1 cellular context compared by ENCODE assay signal in genomic region chr1:51976831-51977602, GRCh38.
TF ChIP-seq lines count a peak whose summit lies in the region.

No MANE protein-coding gene starts in this region.

TF ChIP-seq in HepG2, 621 proteins besides CTCF, POLR2A, EP300 and RAD21 (continued from another document and continues in another):
- TF ChIP-seq, protein P1, sequence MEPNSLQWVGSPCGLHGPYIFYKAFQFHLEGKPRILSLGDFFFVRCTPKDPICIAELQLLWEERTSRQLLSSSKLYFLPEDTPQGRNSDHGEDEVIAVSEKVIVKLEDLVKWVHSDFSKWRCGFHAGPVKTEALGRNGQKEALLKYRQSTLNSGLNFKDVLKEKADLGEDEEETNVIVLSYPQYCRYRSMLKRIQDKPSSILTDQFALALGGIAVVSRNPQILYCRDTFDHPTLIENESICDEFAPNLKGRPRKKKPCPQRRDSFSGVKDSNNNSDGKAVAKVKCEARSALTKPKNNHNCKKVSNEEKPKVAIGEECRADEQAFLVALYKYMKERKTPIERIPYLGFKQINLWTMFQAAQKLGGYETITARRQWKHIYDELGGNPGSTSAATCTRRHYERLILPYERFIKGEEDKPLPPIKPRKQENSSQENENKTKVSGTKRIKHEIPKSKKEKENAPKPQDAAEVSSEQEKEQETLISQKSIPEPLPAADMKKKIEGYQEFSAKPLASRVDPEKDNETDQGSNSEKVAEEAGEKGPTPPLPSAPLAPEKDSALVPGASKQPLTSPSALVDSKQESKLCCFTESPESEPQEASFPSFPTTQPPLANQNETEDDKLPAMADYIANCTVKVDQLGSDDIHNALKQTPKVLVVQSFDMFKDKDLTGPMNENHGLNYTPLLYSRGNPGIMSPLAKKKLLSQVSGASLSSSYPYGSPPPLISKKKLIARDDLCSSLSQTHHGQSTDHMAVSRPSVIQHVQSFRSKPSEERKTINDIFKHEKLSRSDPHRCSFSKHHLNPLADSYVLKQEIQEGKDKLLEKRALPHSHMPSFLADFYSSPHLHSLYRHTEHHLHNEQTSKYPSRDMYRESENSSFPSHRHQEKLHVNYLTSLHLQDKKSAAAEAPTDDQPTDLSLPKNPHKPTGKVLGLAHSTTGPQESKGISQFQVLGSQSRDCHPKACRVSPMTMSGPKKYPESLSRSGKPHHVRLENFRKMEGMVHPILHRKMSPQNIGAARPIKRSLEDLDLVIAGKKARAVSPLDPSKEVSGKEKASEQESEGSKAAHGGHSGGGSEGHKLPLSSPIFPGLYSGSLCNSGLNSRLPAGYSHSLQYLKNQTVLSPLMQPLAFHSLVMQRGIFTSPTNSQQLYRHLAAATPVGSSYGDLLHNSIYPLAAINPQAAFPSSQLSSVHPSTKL (CRISPR knock-in tag; IDR thresholded peaks at IDR 0.05) = peak; percentile 91
- TF ChIP-seq ZMYM4 (CRISPR knock-in tag; IDR thresholded peaks at IDR 0.05) = peak; percentile 25; the same call in 1 of the 2 replicates
- TF ChIP-seq PTBP1 (IDR thresholded peaks at IDR 0.05; ENCODE audit: low read depth, low read length, poor library complexity, severe bottlenecking) = no peak
- no peak for TF ChIP-seq ZSCAN29 (CRISPR knock-in tag; conservative IDR thresholded peaks at IDR 0.05)
- TF ChIP-seq, protein P2, sequence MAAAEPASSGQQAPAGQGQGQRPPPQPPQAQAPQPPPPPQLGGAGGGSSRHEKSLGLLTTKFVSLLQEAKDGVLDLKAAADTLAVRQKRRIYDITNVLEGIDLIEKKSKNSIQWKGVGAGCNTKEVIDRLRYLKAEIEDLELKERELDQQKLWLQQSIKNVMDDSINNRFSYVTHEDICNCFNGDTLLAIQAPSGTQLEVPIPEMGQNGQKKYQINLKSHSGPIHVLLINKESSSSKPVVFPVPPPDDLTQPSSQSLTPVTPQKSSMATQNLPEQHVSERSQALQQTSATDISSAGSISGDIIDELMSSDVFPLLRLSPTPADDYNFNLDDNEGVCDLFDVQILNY (CRISPR knock-in tag; conservative IDR thresholded peaks at IDR 0.05) = no peak
- TF ChIP-seq STAT5B (CRISPR knock-in tag; IDR thresholded peaks at IDR 0.05) = no peak
- TF ChIP-seq ZNF839 (CRISPR knock-in tag; IDR thresholded peaks at IDR 0.05; ENCODE audit: borderline replicate concordance) = no peak
- no peak for TF ChIP-seq ZNF605 (CRISPR knock-in tag; IDR thresholded peaks at IDR 0.05)
- TF ChIP-seq CCAR2 (optimal IDR thresholded peaks at IDR 0.05; ENCODE audit: low read depth, low read length) = no peak
- TF ChIP-seq HNRNPL (IDR thresholded peaks at IDR 0.05; ENCODE audit: low read depth, low read length) = no peak
- TF ChIP-seq ELF4 (CRISPR knock-in tag; IDR thresholded peaks at IDR 0.05; ENCODE audit: borderline replicate concordance) = no peak
- peak; percentile 47; the same call in 1 of the 2 replicates for TF ChIP-seq ELF3 (CRISPR knock-in tag; IDR thresholded peaks at IDR 0.05)
- TF ChIP-seq, protein P3, sequence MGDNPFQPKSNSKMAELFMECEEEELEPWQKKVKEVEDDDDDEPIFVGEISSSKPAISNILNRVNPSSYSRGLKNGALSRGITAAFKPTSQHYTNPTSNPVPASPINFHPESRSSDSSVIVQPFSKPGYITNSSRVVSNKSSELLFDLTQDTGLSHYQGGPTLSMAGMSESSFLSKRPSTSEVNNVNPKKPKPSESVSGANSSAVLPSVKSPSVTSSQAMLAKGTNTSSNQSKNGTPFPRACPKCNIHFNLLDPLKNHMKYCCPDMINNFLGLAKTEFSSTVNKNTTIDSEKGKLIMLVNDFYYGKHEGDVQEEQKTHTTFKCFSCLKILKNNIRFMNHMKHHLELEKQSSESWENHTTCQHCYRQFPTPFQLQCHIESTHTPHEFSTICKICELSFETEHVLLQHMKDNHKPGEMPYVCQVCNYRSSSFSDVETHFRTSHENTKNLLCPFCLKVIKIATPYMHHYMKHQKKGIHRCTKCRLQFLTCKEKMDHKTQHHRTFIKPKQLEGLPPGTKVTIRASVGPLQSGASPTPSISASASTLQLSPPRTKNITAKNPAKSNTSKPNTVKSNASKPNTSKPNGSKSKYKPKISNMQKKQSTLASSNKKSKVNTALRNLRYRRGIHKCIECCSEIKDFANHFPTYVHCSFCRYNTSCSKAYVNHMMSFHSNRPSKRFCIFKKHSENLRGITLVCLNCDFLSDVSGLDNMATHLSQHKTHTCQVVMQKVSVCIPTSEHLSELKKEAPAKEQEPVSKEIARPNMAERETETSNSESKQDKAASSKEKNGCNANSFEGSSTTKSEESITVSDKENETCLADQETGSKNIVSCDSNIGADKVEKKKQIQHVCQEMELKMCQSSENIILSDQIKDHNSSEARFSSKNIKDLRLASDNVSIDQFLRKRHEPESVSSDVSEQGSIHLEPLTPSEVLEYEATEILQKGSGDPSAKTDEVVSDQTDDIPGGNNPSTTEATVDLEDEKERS (CRISPR knock-in tag; IDR thresholded peaks at IDR 0.05) = no peak
- peak; percentile 25; the same call in 1 of the 2 replicates for TF ChIP-seq POGZ (CRISPR knock-in tag; IDR thresholded peaks at IDR 0.05)
- TF ChIP-seq E2F1 (CRISPR knock-in tag; IDR thresholded peaks at IDR 0.05) = no peak
- TF ChIP-seq REL (CRISPR knock-in tag; conservative IDR thresholded peaks at IDR 0.05) = no peak
- TF ChIP-seq ZNF292 (CRISPR knock-in tag; IDR thresholded peaks at IDR 0.05; ENCODE audit: borderline replicate concordance, low read depth) = no peak
- TF ChIP-seq, protein P4, sequence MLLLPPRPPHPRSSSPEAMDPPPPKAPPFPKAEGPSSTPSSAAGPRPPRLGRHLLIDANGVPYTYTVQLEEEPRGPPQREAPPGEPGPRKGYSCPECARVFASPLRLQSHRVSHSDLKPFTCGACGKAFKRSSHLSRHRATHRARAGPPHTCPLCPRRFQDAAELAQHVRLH (CRISPR knock-in tag; IDR thresholded peaks at IDR 0.05; ENCODE audit: borderline replicate concordance, low read depth) = no peak
- TF ChIP-seq GATA4 (IDR thresholded peaks at IDR 0.05; ENCODE audit: borderline replicate concordance, low read depth) = peak; percentile 84; the same call in 1 of the 2 replicates
- TF ChIP-seq, protein P5, sequence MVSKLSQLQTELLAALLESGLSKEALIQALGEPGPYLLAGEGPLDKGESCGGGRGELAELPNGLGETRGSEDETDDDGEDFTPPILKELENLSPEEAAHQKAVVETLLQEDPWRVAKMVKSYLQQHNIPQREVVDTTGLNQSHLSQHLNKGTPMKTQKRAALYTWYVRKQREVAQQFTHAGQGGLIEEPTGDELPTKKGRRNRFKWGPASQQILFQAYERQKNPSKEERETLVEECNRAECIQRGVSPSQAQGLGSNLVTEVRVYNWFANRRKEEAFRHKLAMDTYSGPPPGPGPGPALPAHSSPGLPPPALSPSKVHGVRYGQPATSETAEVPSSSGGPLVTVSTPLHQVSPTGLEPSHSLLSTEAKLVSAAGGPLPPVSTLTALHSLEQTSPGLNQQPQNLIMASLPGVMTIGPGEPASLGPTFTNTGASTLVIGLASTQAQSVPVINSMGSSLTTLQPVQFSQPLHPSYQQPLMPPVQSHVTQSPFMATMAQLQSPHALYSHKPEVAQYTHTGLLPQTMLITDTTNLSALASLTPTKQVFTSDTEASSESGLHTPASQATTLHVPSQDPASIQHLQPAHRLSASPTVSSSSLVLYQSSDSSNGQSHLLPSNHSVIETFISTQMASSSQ (IDR thresholded peaks at IDR 0.05; ENCODE audit: low read depth) = 0 out of 2 replicates have a peak, but pooled peaks have one; percentile 30
- TF ChIP-seq, protein P5 (CRISPR knock-in tag; IDR thresholded peaks at IDR 0.05; ENCODE audit: borderline replicate concordance) = no peak
- no peak for TF ChIP-seq SETDB1 (CRISPR knock-in tag; IDR thresholded peaks at IDR 0.05; ENCODE audit: borderline replicate concordance)
- TF ChIP-seq FOSL2 (CRISPR knock-in tag; IDR thresholded peaks at IDR 0.05) = peak; percentile 97
- no peak for TF ChIP-seq ZNF577 (CRISPR knock-in tag; IDR thresholded peaks at IDR 0.05; ENCODE audit: borderline replicate concordance, low read depth)
- TF ChIP-seq REST (IDR thresholded peaks at IDR 0.05; ENCODE audit: borderline replicate concordance in 1 of 2, low read depth in 1 of 2, low read length in 2 of 2) = no peak
- TF ChIP-seq XRCC5 (optimal IDR thresholded peaks at IDR 0.05; ENCODE audit: low read length) = peak; percentile 44
- peak; percentile 75 for TF ChIP-seq PAXIP1 (CRISPR knock-in tag; conservative IDR thresholded peaks at IDR 0.05)
- peak; percentile 55; the same call in 1 of the 2 replicates for TF ChIP-seq TCF7 (IDR thresholded peaks at IDR 0.05; ENCODE audit: low read depth)
- TF ChIP-seq, protein P6, sequence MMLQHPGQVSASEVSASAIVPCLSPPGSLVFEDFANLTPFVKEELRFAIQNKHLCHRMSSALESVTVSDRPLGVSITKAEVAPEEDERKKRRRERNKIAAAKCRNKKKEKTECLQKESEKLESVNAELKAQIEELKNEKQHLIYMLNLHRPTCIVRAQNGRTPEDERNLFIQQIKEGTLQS (CRISPR knock-in tag; IDR thresholded peaks at IDR 0.05) = peak; percentile 72; the same call in 1 of the 2 replicates
- TF ChIP-seq, protein P7, sequence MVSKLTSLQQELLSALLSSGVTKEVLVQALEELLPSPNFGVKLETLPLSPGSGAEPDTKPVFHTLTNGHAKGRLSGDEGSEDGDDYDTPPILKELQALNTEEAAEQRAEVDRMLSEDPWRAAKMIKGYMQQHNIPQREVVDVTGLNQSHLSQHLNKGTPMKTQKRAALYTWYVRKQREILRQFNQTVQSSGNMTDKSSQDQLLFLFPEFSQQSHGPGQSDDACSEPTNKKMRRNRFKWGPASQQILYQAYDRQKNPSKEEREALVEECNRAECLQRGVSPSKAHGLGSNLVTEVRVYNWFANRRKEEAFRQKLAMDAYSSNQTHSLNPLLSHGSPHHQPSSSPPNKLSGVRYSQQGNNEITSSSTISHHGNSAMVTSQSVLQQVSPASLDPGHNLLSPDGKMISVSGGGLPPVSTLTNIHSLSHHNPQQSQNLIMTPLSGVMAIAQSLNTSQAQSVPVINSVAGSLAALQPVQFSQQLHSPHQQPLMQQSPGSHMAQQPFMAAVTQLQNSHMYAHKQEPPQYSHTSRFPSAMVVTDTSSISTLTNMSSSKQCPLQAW (CRISPR knock-in tag; IDR thresholded peaks at IDR 0.05) = peak; percentile 43; the same call in 1 of the 2 replicates
- peak in 1 of 2 experiments; percentile 61; a peak in 2 of 4 replicates for TF ChIP-seq NR2F1 (CRISPR knock-in tag; IDR thresholded peaks at IDR 0.05)
- TF ChIP-seq ZNF24 (IDR thresholded peaks at IDR 0.05) = peak; percentile 81
- TF ChIP-seq ZNF724P (CRISPR knock-in tag; IDR thresholded peaks at IDR 0.05; ENCODE audit: borderline replicate concordance) = no peak
